In genomic region chr1:27124405-27124804, GRCh38 we compare ENCODE assay signal across 14 cellular contexts.
"Had no signal": no experiment of that assay in that cellular context is flagged by ENCODE, and none has a peak within 500 bp of the region (broad histone marks: within the 10 kb centered on the region; RNA-seq: fewer than 3 reads in every experiment).

No MANE protein-coding gene starts in this region.

- H3K4me3 ChIP-seq: adrenal gland, heart left ventricle, pancreas had no signal

- H3K27me3 ChIP-seq: adrenal gland, heart left ventricle, pancreas had no signal

- H3K27ac Mint-ChIP-seq: activated naive CD4-positive, alpha-beta T cell treated with anti-CD3 and anti-CD28 coated beads, Interleukin-2, amount 10 ng/mL, durations not matched to agents 7 days and 5 days; dendritic cell treated with granulocyte-macrophage colony-stimulating factor and Interleukin-4, amounts not matched to agents 40 ng/mL and 50 ng/mL, for 4 days; immature natural killer cell; mesothelial cell of epicardium had no signal

- H3K27ac ChIP-seq: adrenal gland, epithelial cell of prostate, heart left ventricle, pancreas had no signal

- H3K27me3 Mint-ChIP-seq: activated naive CD4-positive, alpha-beta T cell treated with anti-CD3 and anti-CD28 coated beads, Interleukin-2, amount 10 ng/mL, durations not matched to agents 7 days and 5 days; dendritic cell treated with granulocyte-macrophage colony-stimulating factor and Interleukin-4, amounts not matched to agents 40 ng/mL and 50 ng/mL, for 4 days; stimulated activated naive B cell treated with anti-CD40 and anti-IgM and Interleukin-4, amounts not matched to agents 10 μg/mL and 1 μg/mL and 100 μg/mL, for 72 hours had no signal

- H3K36me3 ChIP-seq: pancreas had no signal

- H3K4me3 Mint-ChIP-seq: activated naive CD4-positive, alpha-beta T cell treated with anti-CD3 and anti-CD28 coated beads, Interleukin-2, amount 10 ng/mL, durations not matched to agents 7 days and 5 days; dendritic cell treated with granulocyte-macrophage colony-stimulating factor and Interleukin-4, amounts not matched to agents 40 ng/mL and 50 ng/mL, for 4 days; immature natural killer cell; mesothelial cell of epicardium; stimulated activated naive B cell treated with anti-CD40 and anti-IgM and Interleukin-4, amounts not matched to agents 10 μg/mL and 1 μg/mL and 100 μg/mL, for 72 hours had no signal

- H3K9me3 ChIP-seq: adrenal gland, heart left ventricle, pancreas had no signal

- DNase-seq: activated naive CD4-positive, alpha-beta T cell treated with anti-CD3 and anti-CD28 coated beads, Interleukin-2, amount 10 ng/mL, durations not matched to agents 7 days and 5 days; activated T-cell treated with anti-CD3 and anti-CD28 coated beads for 4 hours; adrenal gland; foreskin melanocyte; heart left ventricle; immature natural killer cell; pancreas; stimulated activated CD4-positive, alpha-beta T cell treated with anti-CD3 and anti-CD28 coated beads, Interleukin-2, amount 100 ng/mL, for 48 hours; stimulated activated naive B cell treated with anti-CD40 and anti-IgM and Interleukin-4, amounts not matched to agents 10 μg/mL and 1 μg/mL and 100 μg/mL, for 72 hours; trophoblast cell had no signal

- H3K4me1 Mint-ChIP-seq: activated naive CD4-positive, alpha-beta T cell treated with anti-CD3 and anti-CD28 coated beads, Interleukin-2, amount 10 ng/mL, durations not matched to agents 7 days and 5 days had no signal

- ATAC-seq: activated CD4-positive, CD25-positive, alpha-beta regulatory T cell treated with anti-CD3 and anti-CD28 coated beads, Interleukin-2, amount 50 U/mL, for 24 hours; heart left ventricle; pancreas; stimulated activated naive B cell treated with anti-CD40 and anti-IgM and Interleukin-4, amounts not matched to agents 10 μg/mL and 1 μg/mL and 100 μg/mL, for 72 hours had no signal

- H3K9me3 Mint-ChIP-seq: activated naive CD4-positive, alpha-beta T cell treated with anti-CD3 and anti-CD28 coated beads, Interleukin-2, amount 10 ng/mL, durations not matched to agents 7 days and 5 days; dendritic cell treated with granulocyte-macrophage colony-stimulating factor and Interleukin-4, amounts not matched to agents 40 ng/mL and 50 ng/mL, for 4 days; immature natural killer cell; mesothelial cell of epicardium; stimulated activated naive B cell treated with anti-CD40 and anti-IgM and Interleukin-4, amounts not matched to agents 10 μg/mL and 1 μg/mL and 100 μg/mL, for 72 hours had no signal
